10 cellular contexts compared by ENCODE assay signal in the genomic region with DNA sequence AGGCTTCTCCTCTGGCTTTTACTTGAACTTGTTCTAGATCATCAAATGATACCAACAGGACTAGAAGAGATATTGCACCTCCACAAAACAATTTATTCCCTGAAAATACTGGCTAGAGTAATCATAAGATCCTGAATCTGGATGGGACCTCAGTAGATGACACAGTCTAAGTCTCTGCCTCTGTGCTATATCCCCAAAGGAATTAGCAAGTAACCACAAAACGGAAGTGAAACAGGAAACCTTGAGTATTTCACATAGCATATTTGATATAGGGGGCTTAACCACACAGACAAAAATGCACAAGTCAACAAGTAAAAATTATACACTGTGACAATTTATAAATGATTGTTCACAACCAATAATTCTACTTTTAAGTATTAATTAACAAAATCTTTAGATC.
DNase-seq lines count a peak whose midpoint lies in the region; ATAC-seq, FAIRE-seq and TF ChIP-seq lines count a peak whose summit lies in the region.
"Had no signal": no experiment of that assay in that cellular context is flagged by ENCODE, and none has a peak within 500 bp of the region (broad histone marks: within the 10 kb centered on the region; RNA-seq: fewer than 3 reads in every experiment).

No MANE protein-coding gene starts in this region.

- DNase-seq in GF-D8 (lab: John Stamatoyannopoulos, UW) = peak; percentile 29
- DNase-seq in H4 (ENCODE audit: low spot score) = peak; percentile 38
- DNase-seq in MM.1S = peak; percentile 65
- peak; percentile 11 for DNase-seq in endothelial cell of umbilical vein (ENCODE audit: low read depth, low spot score)
- no peak for DNase-seq in sciatic nerve (ENCODE audit: low spot score)
- no peak for DNase-seq in DMS79 treated with DMSO at 0.1 percent for 48 hours (lab: John Stamatoyannopoulos, UW)
- no peak for DNase-seq in RKO (ENCODE audit: low spot score)
- no peak for DNase-seq in left ventricle myocardium superior

- H3K4me3 ChIP-seq in MM.1S (ENCODE audit: low read length) (no peak overlapping the region), endothelial cell of umbilical vein (replicated peaks in 1 of 3; ENCODE audit: insufficient read depth in 1 of 3, low read depth in 1 of 3, low read length in 3 of 3) (no peak overlapping the region)

- H3K9ac ChIP-seq in MM.1S (ENCODE audit: low read length) = no peak overlapping the region
- no peak overlapping the region for H3K9ac ChIP-seq in endothelial cell of umbilical vein (replicated peaks; ENCODE audit: extremely low read depth, insufficient read depth, low read length)

- dilution Hi-C loops in endothelial cell of umbilical vein (cut with MboI; ENCODE audit: extremely low pct_ligation_motif_present, low sequenced_read_pairs) = no loop called here

- no TSS peak for BruUV-seq in endothelial cell of umbilical vein (replicated peaks; lab: Mats Ljungman, UMichigan)

- TF ChIP-seq CTCF in MM.1S (IDR thresholded peaks at IDR 0.05; ENCODE audit: low read length) = no peak
- TF ChIP-seq CTCF in endothelial cell of umbilical vein (IDR thresholded peaks at IDR 0.05; ENCODE audit: extremely low read depth in 1 of 2, insufficient read depth in 1 of 2, low read depth in 1 of 2, low read length in 2 of 2) = no peak

- POLR2A ChIA-PET in endothelial cell of umbilical vein (lab: Charles Lee) = no interaction called here

- intact Hi-C loops in endothelial cell of umbilical vein (cut with micrococcal nuclease) (no loop called here), sciatic nerve (cut with DNase I) (no loop called here), left ventricle myocardium superior (cut with micrococcal nuclease) (no loop called here)

- no peak for ATAC-seq in sciatic nerve
- no peak for ATAC-seq in left ventricle myocardium superior
- ATAC-seq: stimulated activated effector memory CD8-positive, alpha-beta T cell treated with anti-CD3 and anti-CD28 coated beads, Interleukin-12 subunit alpha, Interleukin-12 subunit beta, amount 100 ng/mL, for 72 hours had no signal

- no peaks in the 10 kb centered on the region for H3F3A ChIP-seq in MM.1S (ENCODE audit: insufficient read depth, low read length)

- peak; percentile 52 for FAIRE-seq in endothelial cell of umbilical vein (lab: Jason Lieb, UNC)

- H3K27me3 ChIP-seq in MM.1S (replicated peaks; ENCODE audit: insufficient read depth, low read length) (no peaks in the 10 kb centered on the region), endothelial cell of umbilical vein (ENCODE audit: control insufficient read depth in 2 of 2, insufficient read depth in 2 of 2, low read length in 2 of 2) (no peaks in the 10 kb centered on the region)

- H3K36me3 ChIP-seq in MM.1S (replicated peaks; ENCODE audit: insufficient read depth, low read length) (no peaks in the 10 kb centered on the region), endothelial cell of umbilical vein (ENCODE audit: control insufficient read depth in 2 of 2, extremely low read depth in 1 of 2, insufficient read depth in 2 of 2, low read length in 2 of 2) (no peaks in the 10 kb centered on the region)
- H3K36me3 ChIP-seq: neutrophil had no signal

- TF ChIP-seq POLR2A in endothelial cell of umbilical vein (IDR thresholded peaks at IDR 0.05; ENCODE audit: low read depth, low read length) = no peak

- H3K9me1 ChIP-seq in endothelial cell of umbilical vein (replicated peaks; ENCODE audit: control insufficient read depth, extremely low read depth, insufficient read depth, low read length) = no peaks in the 10 kb centered on the region

- no peaks in the 10 kb centered on the region for H3K79me2 ChIP-seq in MM.1S (ENCODE audit: low read length)
- no peaks in the 10 kb centered on the region for H3K79me2 ChIP-seq in endothelial cell of umbilical vein (ENCODE audit: control insufficient read depth, insufficient read depth, low read length)

- no peaks in the 10 kb centered on the region for H3K9me2 ChIP-seq in MM.1S (replicated peaks; ENCODE audit: insufficient read depth, low read length)

- H3K4me2 ChIP-seq in MM.1S (ENCODE audit: low read depth, low read length) = no peak overlapping the region
- H3K4me2 ChIP-seq in endothelial cell of umbilical vein (ENCODE audit: insufficient read depth, low read length) = peak overlapping the region; percentile 12

- no peak overlapping the region for H2AFZ ChIP-seq in MM.1S (ENCODE audit: low read length)
- no peak overlapping the region for H2AFZ ChIP-seq in endothelial cell of umbilical vein (ENCODE audit: low read depth, low read length)

- CTCF ChIA-PET in endothelial cell of umbilical vein (lab: Charles Lee) = no interaction called here

- H3K4me1 ChIP-seq in MM.1S (ENCODE audit: low read length) (no peaks in the 10 kb centered on the region), endothelial cell of umbilical vein (ENCODE audit: control insufficient read depth, extremely low read depth, insufficient read depth, low read length) (peaks cover 4% of the 10 kb centered on the region)

- H4K20me1 ChIP-seq in MM.1S (ENCODE audit: insufficient read depth, low read length) (no peaks in the 10 kb centered on the region), endothelial cell of umbilical vein (replicated peaks; ENCODE audit: control insufficient read depth, extremely low read depth, insufficient read depth, low read length) (no peaks in the 10 kb centered on the region)

- H3K27ac ChIP-seq in MM.1S (ENCODE audit: low read length) (no peak overlapping the region), endothelial cell of umbilical vein (ENCODE audit: insufficient read depth, low read depth, low read length) (no peak overlapping the region)
- H3K27ac ChIP-seq: neutrophil had no signal

- H3K9me3 ChIP-seq in MM.1S (replicated peaks; ENCODE audit: insufficient read depth, low read length) = no peaks in the 10 kb centered on the region
- no peaks in the 10 kb centered on the region for H3K9me3 ChIP-seq in endothelial cell of umbilical vein (replicated peaks; ENCODE audit: control insufficient read depth, insufficient read depth, low read length)
- H3K9me3 ChIP-seq: neutrophil had no signal

TF ChIP-seq in endothelial cell of umbilical vein, 7 proteins besides CTCF, POLR2A, EP300 and RAD21:
- TF ChIP-seq MYC (IDR thresholded peaks at IDR 0.05; ENCODE audit: low read depth, low read length) (no peak), FOS (IDR thresholded peaks at IDR 0.05; ENCODE audit: borderline replicate concordance, insufficient read depth, low read length) (no peak)
TF ChIP-seq in endothelial cell of umbilical vein: peak in this region for 0.

Comparison
In these comparisons a context has a peak if more than half of its experiments do, and no peak if none do; other contexts are left out.
1. DNase-seq: peak in GF-D8 (single experiment), H4 (single experiment), MM.1S (single experiment) and endothelial cell of umbilical vein (single experiment); none in sciatic nerve (single experiment), DMS79 treated with DMSO at 0.1 percent for 48 hours (single experiment), RKO (single experiment) and left ventricle myocardium superior (single experiment).